Comparison of ENCODE assay signal across 14 cellular contexts in the genomic region with DNA sequence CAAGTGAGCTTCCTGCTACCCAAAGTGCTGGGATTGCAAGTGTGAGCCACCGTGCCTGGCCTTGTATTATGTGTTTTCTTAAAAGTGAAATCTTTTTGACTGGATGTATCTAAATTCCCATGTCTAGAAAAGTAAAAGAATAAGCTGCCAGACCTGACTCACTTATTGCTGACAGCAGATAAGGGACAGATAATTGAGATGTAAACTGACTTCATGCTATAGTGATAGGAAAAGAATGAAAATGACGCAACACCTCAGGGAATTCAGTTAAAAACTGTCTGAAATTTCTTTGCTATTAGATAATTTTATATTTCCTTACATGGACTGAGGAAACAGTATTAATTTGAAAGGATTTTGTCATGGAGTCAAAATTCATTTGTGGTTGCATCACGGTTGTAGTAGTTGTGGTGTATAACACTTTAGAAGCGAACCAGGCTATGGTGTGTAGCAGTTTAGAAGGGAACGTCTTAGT. TPM values are rescaled to one million over a fixed set of nuclear protein-coding genes. Genes with fewer than 3 reads are reported as not detected.
DNase-seq lines count a peak whose midpoint lies in the region; ATAC-seq and TF ChIP-seq lines count a peak whose summit lies in the region.
"Had no signal": no experiment of that assay in that cellular context is flagged by ENCODE, and none has a peak within 500 bp of the region (broad histone marks: within the 10 kb centered on the region; RNA-seq: fewer than 3 reads in every experiment).

No MANE protein-coding gene starts in this region.

- peaks cover 6% of the 10 kb centered on the region for H3K4me1 ChIP-seq in Caco-2
- no peaks in the 10 kb centered on the region for H3K4me1 ChIP-seq in Panc1 (ENCODE audit: control insufficient read depth, insufficient read depth, low read length)

- H3K27me3 ChIP-seq in Caco-2 (replicated peaks; ENCODE audit: control insufficient read depth, insufficient read depth, low read length), result no peaks in the 10 kb centered on the region
- H3K27me3 ChIP-seq in Panc1 (ENCODE audit: control insufficient read depth, insufficient read depth, low read length), result no peaks in the 10 kb centered on the region

- peak overlapping the region; percentile 29 for H3K27ac Mint-ChIP-seq in Caco-2 (ENCODE audit: unreplicated experiment)
- H3K27ac Mint-ChIP-seq: activated B cell treated with CpG ODN at 0.5 μM for 24 hours; CD8-positive, alpha-beta T cell; stimulated activated naive CD8-positive, alpha-beta T cell treated with anti-CD3 and anti-CD28 coated beads, Interleukin-15, Interleukin-2, amounts not matched to agents 100 ng/mL and 50 ng/mL, for 24 hours had no signal

- peaks cover 55% of the 10 kb centered on the region for H3K36me3 Mint-ChIP-seq in Caco-2 (ENCODE audit: insufficient read depth, unreplicated experiment)

- no peaks in the 10 kb centered on the region for H3K27me3 Mint-ChIP-seq in Caco-2 (ENCODE audit: insufficient read depth, unreplicated experiment)
- H3K27me3 Mint-ChIP-seq: activated B cell treated with CpG ODN at 0.5 μM for 24 hours; naive thymus-derived CD4-positive, alpha-beta T cell; stimulated activated naive CD8-positive, alpha-beta T cell treated with anti-CD3 and anti-CD28 coated beads, Interleukin-15, Interleukin-2, amounts not matched to agents 100 ng/mL and 50 ng/mL, for 24 hours had no signal

- intact Hi-C loops in Caco-2 (cut with micrococcal nuclease; ENCODE audit: unreplicated experiment) (no loop called here), Panc1 (cut with micrococcal nuclease; ENCODE audit: unreplicated experiment) (no loop called here)

- H3K9me3 ChIP-seq in Caco-2 (no peaks in the 10 kb centered on the region), Panc1 (ENCODE audit: control insufficient read depth, insufficient read depth, low read depth, low read length) (no peaks in the 10 kb centered on the region)

- CTCF ChIA-PET in Caco-2 (lab: Charles Lee) (no interaction called here), Panc1 (lab: Charles Lee) (no interaction called here)

- POLR2A ChIA-PET in Caco-2 (lab: Charles Lee) (no interaction called here), Panc1 (lab: Charles Lee) (no interaction called here)

- no peak overlapping the region for H3K27ac ChIP-seq in Panc1 (ENCODE audit: low read length)

- ATAC-seq in Panc1, result no peak
- no peak for ATAC-seq in HG02973 (IDR thresholded peaks at IDR 0.05; ENCODE audit: unreplicated experiment)
- ATAC-seq: CD8-positive, alpha-beta T cell; naive thymus-derived CD4-positive, alpha-beta T cell had no signal

- H3K4me1 Mint-ChIP-seq in Caco-2 (ENCODE audit: low read depth, unreplicated experiment), result no peaks in the 10 kb centered on the region
- H3K4me1 Mint-ChIP-seq: activated B cell treated with CpG ODN at 0.5 μM for 24 hours had no signal

- no peak for DNase-seq in Caco-2
- DNase-seq in Panc1 (ENCODE audit: low read depth, low spot score), result no peak
- peak; percentile 18 to 34 for DNase-seq in erythroblast (lab: John Stamatoyannopoulos, UW)
- DNase-seq in non-pigmented ciliary epithelial cell (ENCODE audit: low read depth), result peak; percentile 78
- DNase-seq in 8988T, result no peak
- DNase-seq in retina, result no peak
- no peak for DNase-seq in CD1c-positive myeloid dendritic cell (ENCODE audit: extremely low spot score)
- DNase-seq: activated B cell treated with CpG ODN at 0.5 μM for 24 hours; CD8-positive, alpha-beta T cell; naive thymus-derived CD4-positive, alpha-beta T cell; NCI-H1048; NCI-H2227 treated with DMSO at 0.1 percent for 48 hours had no signal

- H3K9me3 Mint-ChIP-seq in Caco-2 (ENCODE audit: unreplicated experiment), result no peaks in the 10 kb centered on the region
- H3K9me3 Mint-ChIP-seq: activated B cell treated with CpG ODN at 0.5 μM for 24 hours; CD8-positive, alpha-beta T cell; naive thymus-derived CD4-positive, alpha-beta T cell; stimulated activated naive CD8-positive, alpha-beta T cell treated with anti-CD3 and anti-CD28 coated beads, Interleukin-15, Interleukin-2, amounts not matched to agents 100 ng/mL and 50 ng/mL, for 24 hours had no signal

- TF ChIP-seq POLR2A in erythroblast (IDR thresholded peaks at IDR 0.05; ENCODE audit: low read length), result no peak

- TF ChIP-seq CTCF in Caco-2 (IDR thresholded peaks at IDR 0.05; ENCODE audit: insufficient read depth in 1 of 2, low read depth in 1 of 2, low read length in 1 of 2, severe bottlenecking in 1 of 2, unreplicated experiment in 1 of 2) (no peak), Panc1 (IDR thresholded peaks at IDR 0.05) (no peak)

- H3K4me3 Mint-ChIP-seq in Caco-2 (ENCODE audit: unreplicated experiment), result no peak overlapping the region
- H3K4me3 Mint-ChIP-seq: activated B cell treated with CpG ODN at 0.5 μM for 24 hours; CD8-positive, alpha-beta T cell; naive thymus-derived CD4-positive, alpha-beta T cell; stimulated activated naive CD8-positive, alpha-beta T cell treated with anti-CD3 and anti-CD28 coated beads, Interleukin-15, Interleukin-2, amounts not matched to agents 100 ng/mL and 50 ng/mL, for 24 hours had no signal

- no TSS peak for BruUV-seq in Caco-2 (replicated peaks; lab: Mats Ljungman, UMichigan)
- BruUV-seq in Panc1 (replicated peaks; lab: Mats Ljungman, UMichigan), result TSS peak; percentile 51

- H3K4me3 ChIP-seq in Caco-2 (ENCODE audit: low read depth, low read length) (no peak overlapping the region), Panc1 (ENCODE audit: low read depth in 2 of 2, low read length in 2 of 2) (no peak overlapping the region)

- H3K36me3 ChIP-seq in Caco-2 (ENCODE audit: control insufficient read depth, insufficient read depth, low read length) (no peaks in the 10 kb centered on the region), Panc1 (ENCODE audit: control insufficient read depth, insufficient read depth, low read length) (peaks cover 7% of the 10 kb centered on the region; the same call in 1 of the 2 replicates)

- in situ Hi-C loops in Panc1 (cut with HindIII; ENCODE audit: low pct_unique_long_range_greater_than_20kb, low sequenced_read_pairs), result no loop called here

RNA-seq across cellular contexts. Expression of gene TTC27, which starts 19.4 kb away (rescaled TPM):
- 18.9 and 20.6 TPM in 2 replicates for total RNA-seq in Caco-2 (2022)
- total RNA-seq in Panc1 (2021; ENCODE audit: unreplicated experiment), result 24.7 TPM
- 10.8 TPM for polyA plus RNA-seq in Panc1 (2012; ENCODE audit: insufficient read length)

Comparison
In these comparisons a context has a peak if more than half of its experiments do, and no peak if none do; other contexts are left out.
1. DNase-seq: peak in erythroblast (2 of 2) and non-pigmented ciliary epithelial cell (single experiment); none in Caco-2 (0 of 2), Panc1 (single experiment), 8988T (single experiment), retina (single experiment) and CD1c-positive myeloid dendritic cell (single experiment).